In the genomic region with DNA sequence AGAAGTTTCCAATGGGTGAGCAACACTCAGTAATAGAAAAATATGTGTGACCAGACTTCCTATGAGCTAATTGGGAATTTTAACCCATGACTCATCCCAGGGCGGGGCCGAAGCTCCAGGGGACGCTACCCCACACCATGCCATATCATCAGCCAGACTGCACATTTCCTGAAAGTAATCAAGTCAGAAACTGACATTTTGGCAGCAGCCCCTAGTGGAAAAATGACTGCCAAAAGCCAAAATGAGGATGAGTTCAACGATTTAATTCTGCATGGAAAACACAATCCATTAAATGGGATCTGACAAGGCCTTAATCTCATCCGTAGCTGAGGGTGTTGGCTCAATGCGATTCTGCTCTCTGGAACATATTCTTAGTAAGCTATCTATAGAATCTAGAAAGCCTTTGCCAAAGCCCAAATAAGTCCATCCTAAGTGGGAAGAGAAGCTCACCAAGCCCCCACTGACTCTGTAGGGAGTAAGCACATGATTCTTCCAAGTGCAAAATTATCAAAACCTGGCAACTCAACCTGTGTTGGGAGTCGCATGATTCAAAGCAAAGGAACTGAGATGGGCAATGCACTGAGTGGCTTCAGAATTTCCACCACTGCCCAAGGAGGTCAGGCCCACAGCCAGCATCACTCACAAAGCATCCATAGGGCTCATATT, we compare ENCODE assay signal across 9 cellular contexts.
DNase-seq lines count a peak whose midpoint lies in the region; ATAC-seq and TF ChIP-seq lines count a peak whose summit lies in the region.
"Had no signal": no experiment of that assay in that cellular context is flagged by ENCODE, and none has a peak within 500 bp of the region (broad histone marks: within the 10 kb centered on the region; RNA-seq: fewer than 3 reads in every experiment).

No MANE protein-coding gene starts in this region.

- no peak overlapping the region for H3K4me3 ChIP-seq in esophagus squamous epithelium
- H3K4me3 ChIP-seq in ovary, result no peak overlapping the region
- no peak overlapping the region for H3K4me3 ChIP-seq in MM.1S (ENCODE audit: low read length)

- TF ChIP-seq EP300 in ovary (IDR thresholded peaks at IDR 0.05), result no peak

- no peak overlapping the region for H3K9ac ChIP-seq in MM.1S (ENCODE audit: low read length)

- no peaks in the 10 kb centered on the region for H3K27me3 ChIP-seq in esophagus squamous epithelium
- H3K27me3 ChIP-seq in ovary, result no peaks in the 10 kb centered on the region
- H3K27me3 ChIP-seq in MM.1S (replicated peaks; ENCODE audit: insufficient read depth, low read length), result no peaks in the 10 kb centered on the region

- H3K9me3 ChIP-seq in esophagus squamous epithelium (no peaks in the 10 kb centered on the region), ovary (no peaks in the 10 kb centered on the region), MM.1S (replicated peaks; ENCODE audit: insufficient read depth, low read length) (no peaks in the 10 kb centered on the region)

- ATAC-seq in HG02759 (IDR thresholded peaks at IDR 0.05; ENCODE audit: unreplicated experiment), result no peak

- no peak overlapping the region for H2AFZ ChIP-seq in MM.1S (ENCODE audit: low read length)

- intact Hi-C loops in esophagus squamous epithelium (cut with DNase I), result no loop called here
- intact Hi-C loops in ovary (cut with DNase I), result no loop called here

- no peak overlapping the region for H3K4me2 ChIP-seq in MM.1S (ENCODE audit: low read depth, low read length)

- WGBS in esophagus squamous epithelium, 2 donors, result 16 to 18% methylated on average over 7 of the region's 7 CpGs
- 61 to 68% (median 66%) methylated on average over 7 of the region's 7 CpGs for WGBS in ovary, 3 donors

- no peak for TF ChIP-seq CTCF in esophagus squamous epithelium (IDR thresholded peaks at IDR 0.05)
- no peak for TF ChIP-seq CTCF in ovary (IDR thresholded peaks at IDR 0.05)
- TF ChIP-seq CTCF in MM.1S (IDR thresholded peaks at IDR 0.05; ENCODE audit: low read length), result no peak

- H3K36me3 ChIP-seq in esophagus squamous epithelium, result no peaks in the 10 kb centered on the region
- no peaks in the 10 kb centered on the region for H3K36me3 ChIP-seq in ovary
- no peaks in the 10 kb centered on the region for H3K36me3 ChIP-seq in MM.1S (replicated peaks; ENCODE audit: insufficient read depth, low read length)

- H3F3A ChIP-seq in MM.1S (ENCODE audit: insufficient read depth, low read length), result no peaks in the 10 kb centered on the region

- H3K27ac ChIP-seq in esophagus squamous epithelium, result peak overlapping the region in 3 of 4 donors; percentile 41 to 68 (median 54)
- H3K27ac ChIP-seq in ovary, result no peak overlapping the region
- no peak overlapping the region for H3K27ac ChIP-seq in MM.1S (ENCODE audit: low read length)

- no peaks in the 10 kb centered on the region for H4K20me1 ChIP-seq in MM.1S (ENCODE audit: insufficient read depth, low read length)

- peak; percentile 85 for DNase-seq in COLO829 (ENCODE audit: low spot score)
- peak; percentile 98 for DNase-seq in RPMI7951 (ENCODE audit: low read depth)
- no peak for DNase-seq in esophagus squamous epithelium (lab: John Stamatoyannopoulos, UW)
- DNase-seq in ovary, result peak in 3 of 5 donors; percentile 19 to 39 (median 30)
- DNase-seq in NCI-H2196 treated with DMSO at 0.1 percent for 48 hours (lab: John Stamatoyannopoulos, UW; ENCODE audit: unreplicated experiment), result no peak
- DNase-seq in GM19240 (ENCODE audit: insufficient read length, low spot score), result no peak
- DNase-seq in MM.1S, result no peak
- DNase-seq: activated B cell treated with CpG ODN at 0.5 μM for 24 hours had no signal

- H3K79me2 ChIP-seq in MM.1S (ENCODE audit: low read length), result no peaks in the 10 kb centered on the region

- TF ChIP-seq POLR2A in esophagus squamous epithelium (IDR thresholded peaks at IDR 0.05) (no peak), ovary (IDR thresholded peaks at IDR 0.05) (no peak)

- no peaks in the 10 kb centered on the region for H3K9me2 ChIP-seq in MM.1S (replicated peaks; ENCODE audit: insufficient read depth, low read length)

- H3K4me1 ChIP-seq in esophagus squamous epithelium, result peaks cover 4 to 18% (median 9%) of the 10 kb centered on the region in 3 donors
- no peaks in the 10 kb centered on the region for H3K4me1 ChIP-seq in ovary (ENCODE audit: insufficient read depth)
- no peaks in the 10 kb centered on the region for H3K4me1 ChIP-seq in MM.1S (ENCODE audit: low read length)

Comparison
In these comparisons a context has a peak if more than half of its experiments do, and no peak if none do; other contexts are left out.
1. DNase-seq: peak in COLO829 (single experiment), RPMI7951 (single experiment) and ovary (3 of 5); none in esophagus squamous epithelium (single experiment), NCI-H2196 treated with DMSO at 0.1 percent for 48 hours (single experiment), GM19240 (single experiment) and MM.1S (single experiment).
2. H3K27ac ChIP-seq: peak in esophagus squamous epithelium (3 of 4); none in ovary (0 of 2) and MM.1S (single experiment).